ENCODE assay signal across 26 cellular contexts in the genomic region with DNA sequence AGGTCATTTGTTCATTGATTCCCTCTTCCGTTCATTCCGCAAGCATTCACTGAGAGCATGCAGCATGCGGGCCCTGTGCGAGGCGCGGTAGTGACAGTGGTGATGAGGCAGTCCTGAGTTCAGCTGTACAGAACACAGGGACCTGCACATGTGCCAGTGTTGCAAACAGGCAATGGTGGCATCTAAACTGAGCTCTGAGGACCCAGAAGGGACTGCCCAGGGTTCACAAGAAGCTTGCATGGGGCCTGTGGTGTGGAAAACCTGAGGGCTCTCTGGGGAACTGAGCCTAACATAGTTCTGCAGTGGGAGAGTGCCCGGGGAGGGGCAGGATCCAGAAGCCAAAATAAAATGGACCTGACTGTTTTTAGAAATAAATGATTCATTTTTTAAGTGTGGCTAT. TPM values are rescaled to one million over a fixed set of nuclear protein-coding genes. Genes with fewer than 3 reads are reported as not detected.
DNase-seq lines count a peak whose midpoint lies in the region; ATAC-seq and TF ChIP-seq lines count a peak whose summit lies in the region.
"Had no signal": no experiment of that assay in that cellular context is flagged by ENCODE, and none has a peak within 500 bp of the region (broad histone marks: within the 10 kb centered on the region; RNA-seq: fewer than 3 reads in every experiment).

No MANE protein-coding gene starts in this region.

- no peaks in the 10 kb centered on the region for H3K36me3 Mint-ChIP-seq in natural killer cell treated with Interleukin-12 subunit alpha and Interleukin-12 subunit beta and Interleukin-15 and Interleukin-18, amount 100 ng/mL, for 72 hours
- H3K36me3 Mint-ChIP-seq in natural killer cell (no peaks in the 10 kb centered on the region), endothelial cell (ENCODE audit: low read depth, unreplicated experiment) (no peaks in the 10 kb centered on the region)
- H3K36me3 Mint-ChIP-seq: stimulated activated memory B cell treated with anti-CD40 and anti-IgM and Interleukin-4, amounts not matched to agents 10 μg/mL and 1 μg/mL and 100 μg/mL, for 72 hours had no signal

- peaks cover 6 to 11% of the 10 kb centered on the region in 2 donors for H3K27me3 Mint-ChIP-seq in natural killer cell treated with Interleukin-12 subunit alpha and Interleukin-12 subunit beta and Interleukin-15 and Interleukin-18, amount 100 ng/mL, for 72 hours
- H3K27me3 Mint-ChIP-seq in natural killer cell (ENCODE audit: low read depth in 2 of 2) (peaks cover 7 to 10% of the 10 kb centered on the region in 2 donors), endothelial cell (ENCODE audit: unreplicated experiment) (peaks cover 3% of the 10 kb centered on the region)

- no peak overlapping the region for H3K27ac Mint-ChIP-seq in natural killer cell treated with Interleukin-12 subunit alpha and Interleukin-12 subunit beta and Interleukin-15 and Interleukin-18, amount 100 ng/mL, for 72 hours
- no peak overlapping the region for H3K27ac Mint-ChIP-seq in natural killer cell
- H3K27ac Mint-ChIP-seq in endothelial cell (ENCODE audit: unreplicated experiment), result no peak overlapping the region
- H3K27ac Mint-ChIP-seq: HFFc6; stimulated activated memory B cell treated with anti-CD40 and anti-IgM and Interleukin-4, amounts not matched to agents 10 μg/mL and 1 μg/mL and 100 μg/mL, for 72 hours; T-helper 1 cell treated with Interleukin-12 subunit alpha and Interleukin-12 subunit beta and Interleukin-4 antibody, amounts not matched to agents 30 μg/mL and 1 μg/mL, for 36 hours had no signal

- intact Hi-C loops in natural killer cell (cut with micrococcal nuclease) (no loop called here), sciatic nerve (cut with DNase I) (no loop called here)

- DNase-seq in natural killer cell treated with Interleukin-12 subunit alpha and Interleukin-12 subunit beta and Interleukin-15 and Interleukin-18, amount 100 ng/mL, for 72 hours (ENCODE audit: low spot score), result peak; percentile 20
- DNase-seq in natural killer cell (no peak), endothelial cell (ENCODE audit: low spot score) (peak; percentile 1), sciatic nerve (ENCODE audit: low spot score) (peak; percentile 34), occipital lobe (lab: John Stamatoyannopoulos, UW) (no peak), NCI-H2227 treated with DMSO at 0.1 percent for 48 hours (lab: John Stamatoyannopoulos, UW) (no peak)
- DNase-seq: activated naive CD4-positive, alpha-beta T cell treated with anti-CD3 and anti-CD28 coated beads, Interleukin-2, amount 50 U/mL, for 16 hours; amniotic stem cell; brain microvascular endothelial cell; GM23248; HFFc6; lower lobe of right lung; NCI-H1417; NCI-H2029 treated with DMSO at 0.1 percent for 48 hours; NCI-H748 treated with DMSO at 0.1 percent for 48 hours; RPMI8226; stimulated activated CD4-positive, alpha-beta T cell treated with anti-CD3 and anti-CD28 coated beads, Interleukin-4, amount 100 ng/mL, for 4 hours had no signal

- H3K4me3 Mint-ChIP-seq in natural killer cell treated with Interleukin-12 subunit alpha and Interleukin-12 subunit beta and Interleukin-15 and Interleukin-18, amount 100 ng/mL, for 72 hours, result no peak overlapping the region
- H3K4me3 Mint-ChIP-seq in natural killer cell, result no peak overlapping the region
- H3K4me3 Mint-ChIP-seq in endothelial cell (ENCODE audit: unreplicated experiment), result no peak overlapping the region
- H3K4me3 Mint-ChIP-seq: HFFc6; stimulated activated memory B cell treated with anti-CD40 and anti-IgM and Interleukin-4, amounts not matched to agents 10 μg/mL and 1 μg/mL and 100 μg/mL, for 72 hours; T-helper 1 cell treated with Interleukin-12 subunit alpha and Interleukin-12 subunit beta and Interleukin-4 antibody, amounts not matched to agents 30 μg/mL and 1 μg/mL, for 36 hours had no signal

- no peak for ATAC-seq in natural killer cell treated with Interleukin-12 subunit alpha and Interleukin-12 subunit beta and Interleukin-15 and Interleukin-18, amount 100 ng/mL, for 72 hours
- ATAC-seq in natural killer cell, result no peak
- ATAC-seq in sciatic nerve, result no peak
- no peak for ATAC-seq in GM21515 (IDR thresholded peaks at IDR 0.05; ENCODE audit: unreplicated experiment)
- ATAC-seq: lower lobe of right lung; right lobe of liver; stimulated activated memory B cell treated with anti-CD40 and anti-IgM and Interleukin-4, amounts not matched to agents 10 μg/mL and 1 μg/mL and 100 μg/mL, for 72 hours had no signal

- no peaks in the 10 kb centered on the region for H3K9me3 Mint-ChIP-seq in natural killer cell treated with Interleukin-12 subunit alpha and Interleukin-12 subunit beta and Interleukin-15 and Interleukin-18, amount 100 ng/mL, for 72 hours
- H3K9me3 Mint-ChIP-seq in natural killer cell, result no peaks in the 10 kb centered on the region
- H3K9me3 Mint-ChIP-seq in endothelial cell (ENCODE audit: unreplicated experiment), result no peaks in the 10 kb centered on the region
- H3K9me3 Mint-ChIP-seq: HFFc6; stimulated activated memory B cell treated with anti-CD40 and anti-IgM and Interleukin-4, amounts not matched to agents 10 μg/mL and 1 μg/mL and 100 μg/mL, for 72 hours; T-helper 1 cell treated with Interleukin-12 subunit alpha and Interleukin-12 subunit beta and Interleukin-4 antibody, amounts not matched to agents 30 μg/mL and 1 μg/mL, for 36 hours had no signal

- TF ChIP-seq CTCF in natural killer cell (IDR thresholded peaks at IDR 0.05) (no peak), endothelial cell (IDR thresholded peaks at IDR 0.05; ENCODE audit: unreplicated experiment) (no peak)

- no peaks in the 10 kb centered on the region for H3K4me1 Mint-ChIP-seq in natural killer cell treated with Interleukin-12 subunit alpha and Interleukin-12 subunit beta and Interleukin-15 and Interleukin-18, amount 100 ng/mL, for 72 hours (ENCODE audit: low read depth in 2 of 2)
- H3K4me1 Mint-ChIP-seq in natural killer cell, result no peaks in the 10 kb centered on the region
- no peaks in the 10 kb centered on the region for H3K4me1 Mint-ChIP-seq in endothelial cell (ENCODE audit: unreplicated experiment)
- H3K4me1 Mint-ChIP-seq: stimulated activated memory B cell treated with anti-CD40 and anti-IgM and Interleukin-4, amounts not matched to agents 10 μg/mL and 1 μg/mL and 100 μg/mL, for 72 hours had no signal

RNA-seq across cellular contexts. Expression of gene ZNF488, which starts 13.2 kb away (rescaled TPM):
- not detected for total RNA-seq in natural killer cell treated with Interleukin-12 subunit alpha and Interleukin-12 subunit beta and Interleukin-15 and Interleukin-18, amount 100 ng/mL, for 72 hours
- not detected for total RNA-seq in natural killer cell
- 0.41 TPM for total RNA-seq in endothelial cell (ENCODE audit: unreplicated experiment)
- total RNA-seq in sciatic nerve, result 0.71 TPM
- total RNA-seq in occipital lobe, result 1.9 TPM
- total RNA-seq: GM23248, right lobe of liver, SK-MEL-5 had no signal

RNA-seq across cellular contexts. Expression of gene RBP3, which starts 22.7 kb away (rescaled TPM):
- not detected for total RNA-seq in natural killer cell treated with Interleukin-12 subunit alpha and Interleukin-12 subunit beta and Interleukin-15 and Interleukin-18, amount 100 ng/mL, for 72 hours
- not detected for total RNA-seq in natural killer cell
- not detected for total RNA-seq in endothelial cell (ENCODE audit: unreplicated experiment)
- not detected for total RNA-seq in sciatic nerve
- total RNA-seq in occipital lobe, result not detected
- total RNA-seq: Daoy, epithelial cell of proximal tubule, GM23248, HFFc6, lower lobe of right lung, mucosa of gallbladder, right lobe of liver, SK-MEL-5, temporal lobe had no signal

RNA-seq across cellular contexts. Expression of gene GDF2, which starts 48.6 kb away (rescaled TPM):
- total RNA-seq in natural killer cell treated with Interleukin-12 subunit alpha and Interleukin-12 subunit beta and Interleukin-15 and Interleukin-18, amount 100 ng/mL, for 72 hours, result not detected
- total RNA-seq in natural killer cell (not detected), endothelial cell (ENCODE audit: unreplicated experiment) (not detected), sciatic nerve (not detected), occipital lobe (not detected)
- total RNA-seq: Daoy, epithelial cell of proximal tubule, GM23248, HFFc6, lower lobe of right lung, mucosa of gallbladder, SK-MEL-5, temporal lobe had no signal

Comparison
In these comparisons a context has a peak if more than half of its experiments do, and no peak if none do; other contexts are left out.
1. DNase-seq: peak in natural killer cell treated with Interleukin-12 subunit alpha and Interleukin-12 subunit beta and Interleukin-15 and Interleukin-18, amount 100 ng/mL, for 72 hours (single experiment), endothelial cell (single experiment) and sciatic nerve (single experiment); none in natural killer cell (single experiment), occipital lobe (single experiment) and NCI-H2227 treated with DMSO at 0.1 percent for 48 hours (single experiment).